8 cellular contexts compared by ENCODE assay signal in the genomic region with DNA sequence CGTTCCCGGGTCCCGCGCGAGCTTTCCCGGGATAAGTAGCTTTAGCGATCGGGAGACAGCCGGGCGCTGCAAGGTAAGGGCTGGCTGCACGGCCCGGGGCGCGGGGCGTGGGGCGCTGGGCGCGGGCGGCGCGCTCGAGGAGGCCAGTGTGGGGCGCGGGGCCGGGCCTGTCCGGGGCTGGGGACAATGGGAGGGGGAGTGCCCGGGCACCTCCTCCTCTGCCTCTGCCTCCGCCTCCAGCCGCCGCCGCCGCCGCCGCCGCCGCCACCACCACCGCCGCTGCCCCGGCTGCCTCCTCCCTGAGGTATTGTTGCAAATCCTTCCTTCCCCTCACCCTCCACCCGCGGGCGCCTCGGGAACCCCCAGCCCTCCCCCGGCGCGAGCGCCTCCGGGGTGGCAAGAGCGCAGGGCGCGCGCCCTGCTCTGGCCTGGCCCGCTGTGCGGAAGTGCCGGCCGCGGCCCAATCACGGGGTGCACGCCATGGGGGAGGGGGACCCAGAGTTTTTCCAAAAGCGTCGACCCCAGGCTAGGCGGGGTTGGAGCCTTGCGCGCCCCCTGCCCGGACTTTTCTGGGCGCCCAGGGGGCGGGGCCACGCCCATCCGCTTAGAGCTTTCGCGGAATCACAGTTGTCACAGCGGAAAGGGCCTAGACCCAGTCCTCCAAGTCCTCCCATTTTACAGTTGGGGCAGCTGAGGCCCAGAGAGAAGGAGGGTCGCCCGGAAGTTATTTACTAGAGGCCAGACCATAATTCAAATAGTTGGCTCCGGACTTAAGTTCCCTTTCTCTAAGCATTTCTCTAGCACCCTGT. TPM values are rescaled to one million over a fixed set of nuclear protein-coding genes. Genes with fewer than 3 reads are reported as not detected.
DNase-seq lines count a peak whose midpoint lies in the region; ATAC-seq, FAIRE-seq and TF ChIP-seq lines count a peak whose summit lies in the region.

A gene with protein sequence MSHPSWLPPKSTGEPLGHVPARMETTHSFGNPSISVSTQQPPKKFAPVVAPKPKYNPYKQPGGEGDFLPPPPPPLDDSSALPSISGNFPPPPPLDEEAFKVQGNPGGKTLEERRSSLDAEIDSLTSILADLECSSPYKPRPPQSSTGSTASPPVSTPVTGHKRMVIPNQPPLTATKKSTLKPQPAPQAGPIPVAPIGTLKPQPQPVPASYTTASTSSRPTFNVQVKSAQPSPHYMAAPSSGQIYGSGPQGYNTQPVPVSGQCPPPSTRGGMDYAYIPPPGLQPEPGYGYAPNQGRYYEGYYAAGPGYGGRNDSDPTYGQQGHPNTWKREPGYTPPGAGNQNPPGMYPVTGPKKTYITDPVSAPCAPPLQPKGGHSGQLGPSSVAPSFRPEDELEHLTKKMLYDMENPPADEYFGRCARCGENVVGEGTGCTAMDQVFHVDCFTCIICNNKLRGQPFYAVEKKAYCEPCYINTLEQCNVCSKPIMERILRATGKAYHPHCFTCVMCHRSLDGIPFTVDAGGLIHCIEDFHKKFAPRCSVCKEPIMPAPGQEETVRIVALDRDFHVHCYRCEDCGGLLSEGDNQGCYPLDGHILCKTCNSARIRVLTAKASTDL (plus strand): TSS at position 209 of the 809 bp plus-strand sequence. CDS start 251,964 bp downstream, outside the sequence.

- peaks cover 55% of the 10 kb centered on the region for H3K4me1 Mint-ChIP-seq in T-helper 17 cell

- H3K36me3 ChIP-seq in HUES64 (ENCODE audit: insufficient read depth, low read length) (no peaks in the 10 kb centered on the region), right atrium auricular region (no peaks in the 10 kb centered on the region), rectal smooth muscle tissue (ENCODE audit: control insufficient read depth, insufficient read depth, low read length) (no peaks in the 10 kb centered on the region)

- under 1% methylated on average over 71 of the region's 75 CpGs for WGBS in HUES64

- no peak for FAIRE-seq in urothelium cell line (lab: Jason Lieb, UNC)

- H3K4me1 ChIP-seq in HUES64 (ENCODE audit: insufficient read depth, low read length) = peaks cover 32% of the 10 kb centered on the region
- peaks cover 0 to 60% of the 10 kb centered on the region in 2 donors for H3K4me1 ChIP-seq in right atrium auricular region
- peaks cover 45% of the 10 kb centered on the region for H3K4me1 ChIP-seq in rectal smooth muscle tissue (ENCODE audit: control insufficient read depth, insufficient read depth, low read length)

- H3K27ac Mint-ChIP-seq in T-helper 17 cell = peak within 1 kb of the TSS; percentile 94

- H3K9me3 ChIP-seq in HUES64 (ENCODE audit: insufficient read depth, low read depth, low read length) (no peaks in the 10 kb centered on the region), T-helper 17 cell (ENCODE audit: control insufficient read depth, low read length, poor library complexity, severe bottlenecking) (no peaks in the 10 kb centered on the region), right atrium auricular region (no peaks in the 10 kb centered on the region)

- H3K36me3 Mint-ChIP-seq in T-helper 17 cell (ENCODE audit: low read depth) = peaks cover 3% of the 10 kb centered on the region

- no peaks in the 10 kb centered on the region for H3K27me3 ChIP-seq in HUES64 (ENCODE audit: insufficient read depth, low read length)
- H3K27me3 ChIP-seq in right atrium auricular region = no peaks in the 10 kb centered on the region
- no peaks in the 10 kb centered on the region for H3K27me3 ChIP-seq in rectal smooth muscle tissue (ENCODE audit: control insufficient read depth, insufficient read depth, low read length)

- H3K9ac ChIP-seq in HUES64 (ENCODE audit: low read depth, low read length) = peak within 1 kb of the TSS; percentile 95
- peak within 1 kb of the TSS; percentile 95 for H3K9ac ChIP-seq in rectal smooth muscle tissue (ENCODE audit: low read length)

- peak; percentile 79 for ATAC-seq in GM21423 (IDR thresholded peaks at IDR 0.05; ENCODE audit: unreplicated experiment)
- peak; percentile 92 for ATAC-seq in T-helper 17 cell

- H3K4me3 Mint-ChIP-seq in T-helper 17 cell = peak within 1 kb of the TSS; percentile 96

- peak within 1 kb of the TSS; percentile 98 for H3K27ac ChIP-seq in HUES64 (ENCODE audit: low read depth, low read length)
- H3K27ac ChIP-seq in right atrium auricular region = peak within 1 kb of the TSS; percentile 97 to 98
- H3K27ac ChIP-seq in rectal smooth muscle tissue (ENCODE audit: low read depth, low read length) = peak within 1 kb of the TSS; percentile 98

- TF ChIP-seq CTCF in right atrium auricular region (IDR thresholded peaks at IDR 0.05) = peak in 1 of 2 donors; percentile 11

- H3K27me3 Mint-ChIP-seq in T-helper 17 cell = no peaks in the 10 kb centered on the region

- DNase-seq in DMS114 treated with DMSO at 0.1 percent for 48 hours (lab: John Stamatoyannopoulos, UW; ENCODE audit: unreplicated experiment) (peak; percentile 44), T-helper 17 cell (peak; percentile 78 to 85 (median 82)), amygdala (lab: John Stamatoyannopoulos, UW) (peak in 51 of 56 donors; percentile 7 to 88 (median 66)), right atrium auricular region (ENCODE audit: low spot score) (peak; percentile 78), urothelium cell line (ENCODE audit: low spot score) (peak; percentile 88)

- H3K4me3 ChIP-seq in HUES64 (ENCODE audit: low read length) (peak within 1 kb of the TSS; percentile 80), right atrium auricular region (peak within 1 kb of the TSS; percentile 79 to 83), rectal smooth muscle tissue (ENCODE audit: low read length) (peak within 1 kb of the TSS; percentile 98)

RNA-seq across cellular contexts. Expression of the gene that starts here (rescaled TPM):
- 12.1 TPM for polyA plus RNA-seq in HUES64 (2013, experiment 1 of 2)
- polyA plus RNA-seq in HUES64 (2013, experiment 2 of 2) = 14.8 TPM
- 10 to 100 TPM; 81.0 to 94.2 TPM for total RNA-seq in T-helper 17 cell
- 100 to 1,000 TPM; 117 to 186 TPM for total RNA-seq in right atrium auricular region

Comparison
In these comparisons a context has a peak if more than half of its experiments do, and no peak if none do; other contexts are left out.
1. Peak in every context shown above with its lines: DNase-seq, ATAC-seq, H3K4me3 ChIP-seq and H3K27ac ChIP-seq.